Comparison of ENCODE assay signal across 9 cellular contexts in the genomic region with DNA sequence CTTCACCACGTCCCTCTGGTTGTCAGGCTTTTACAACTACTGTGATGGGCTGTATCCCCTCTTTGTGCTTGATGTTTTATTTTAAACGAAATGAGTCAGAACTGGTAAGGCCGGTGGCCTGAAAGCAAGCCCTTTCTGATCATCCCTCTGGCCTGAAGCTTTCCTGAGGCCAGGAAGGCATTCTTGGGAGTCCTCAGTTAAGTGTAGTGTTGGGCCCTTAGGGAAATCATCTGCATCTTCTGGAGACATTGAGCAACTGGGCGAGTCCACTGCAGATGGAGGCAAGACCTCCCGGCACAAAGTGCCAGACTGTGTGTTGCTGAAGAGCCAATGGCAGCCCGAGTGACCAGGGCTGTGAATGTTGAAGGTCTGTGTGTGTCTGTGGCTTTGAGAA. TPM values are rescaled to one million over a fixed set of nuclear protein-coding genes. Genes with fewer than 3 reads are reported as not detected.
DNase-seq lines count a peak whose midpoint lies in the region; ATAC-seq and TF ChIP-seq lines count a peak whose summit lies in the region.
"Had no signal": no experiment of that assay in that cellular context is flagged by ENCODE, and none has a peak within 500 bp of the region (broad histone marks: within the 10 kb centered on the region; RNA-seq: fewer than 3 reads in every experiment).

No MANE protein-coding gene starts in this region.

- DNase-seq in AG08395 (ENCODE audit: low spot score) (peak; percentile 31), Panc1 (ENCODE audit: low read depth, low spot score) (no peak)
- DNase-seq in effector CD8-positive, alpha-beta T cell (lab: John Stamatoyannopoulos, UW) = no peak
- DNase-seq in activated CD8-positive, alpha-beta T cell treated with anti-CD3 and anti-CD28 coated beads for 36 hours = no peak
- DNase-seq: activated T-cell treated with anti-CD3 and anti-CD28 coated beads, Interleukin-2, amount 50 U/mL, for 1 hour had no signal

- BruUV-seq in Panc1 (replicated peaks; lab: Mats Ljungman, UMichigan) = no TSS peak

- no peaks in the 10 kb centered on the region for H3K36me3 ChIP-seq in Panc1 (ENCODE audit: control insufficient read depth, insufficient read depth, low read length)
- no peaks in the 10 kb centered on the region for H3K36me3 ChIP-seq in gastroesophageal sphincter

- H3K9me3 Mint-ChIP-seq in nephron = peaks cover 11% of the 10 kb centered on the region
- H3K9me3 Mint-ChIP-seq in activated CD8-positive, alpha-beta T cell treated with anti-CD3 and anti-CD28 coated beads for 36 hours = peaks cover 12% of the 10 kb centered on the region

- H3K4me3 Mint-ChIP-seq in nephron = peak overlapping the region; percentile 31 to 48 (median 43)
- H3K4me3 Mint-ChIP-seq in activated CD8-positive, alpha-beta T cell treated with anti-CD3 and anti-CD28 coated beads for 36 hours = no peak overlapping the region

- intact Hi-C loops in Panc1 (cut with micrococcal nuclease; ENCODE audit: unreplicated experiment) = no loop called here
- intact Hi-C loops in activated CD8-positive, alpha-beta T cell treated with anti-CD3 and anti-CD28 coated beads for 36 hours (cut with micrococcal nuclease) = no loop called here

- CTCF ChIA-PET in Panc1 (lab: Charles Lee) = no interaction called here
- CTCF ChIA-PET in activated CD8-positive, alpha-beta T cell treated with anti-CD3 and anti-CD28 coated beads for 36 hours (lab: Charles Lee) = no interaction called here

- no peaks in the 10 kb centered on the region for H3K36me3 Mint-ChIP-seq in nephron (ENCODE audit: low read depth)
- H3K36me3 Mint-ChIP-seq in activated CD8-positive, alpha-beta T cell treated with anti-CD3 and anti-CD28 coated beads for 36 hours (ENCODE audit: low read depth) = no peaks in the 10 kb centered on the region

- TF ChIP-seq CTCF in Panc1 (IDR thresholded peaks at IDR 0.05) (no peak), gastroesophageal sphincter (IDR thresholded peaks at IDR 0.05) (no peak), nephron (IDR thresholded peaks at IDR 0.05; ENCODE audit: unreplicated experiment in 3 of 3) (no peak)
- TF ChIP-seq CTCF in activated CD8-positive, alpha-beta T cell treated with anti-CD3 and anti-CD28 coated beads for 36 hours (IDR thresholded peaks at IDR 0.05) = no peak

- in situ Hi-C loops in Panc1 (cut with HindIII; ENCODE audit: low pct_unique_long_range_greater_than_20kb, low sequenced_read_pairs) = no loop called here

- H3K4me3 ChIP-seq in Panc1 (ENCODE audit: low read depth in 2 of 2, low read length in 2 of 2) (no peak overlapping the region), gastroesophageal sphincter (peak overlapping the region in 1 of 2 donors; percentile 50)

- no peak overlapping the region for H3K27ac ChIP-seq in Panc1 (ENCODE audit: low read length)
- peak overlapping the region in 1 of 4 donors; percentile 64 for H3K27ac ChIP-seq in gastroesophageal sphincter

- H3K9me3 ChIP-seq in Panc1 (ENCODE audit: control insufficient read depth, insufficient read depth, low read depth, low read length) (no peaks in the 10 kb centered on the region; the same call in 1 of the 2 replicates), gastroesophageal sphincter (peaks cover 0 to under 1% (median 0%) of the 10 kb centered on the region in 3 donors)

- no peaks in the 10 kb centered on the region for H3K4me1 ChIP-seq in Panc1 (ENCODE audit: control insufficient read depth, insufficient read depth, low read length)
- H3K4me1 ChIP-seq in gastroesophageal sphincter = peaks cover 0 to 19% (median 8%) of the 10 kb centered on the region in 3 donors

- TF ChIP-seq EP300 in gastroesophageal sphincter (IDR thresholded peaks at IDR 0.05) = no peak

- peak overlapping the region; percentile 7 to 32 (median 30) for H3K27ac Mint-ChIP-seq in nephron
- H3K27ac Mint-ChIP-seq in activated CD8-positive, alpha-beta T cell treated with anti-CD3 and anti-CD28 coated beads for 36 hours = no peak overlapping the region

- peaks cover 46% of the 10 kb centered on the region for H3K4me1 Mint-ChIP-seq in nephron
- no peaks in the 10 kb centered on the region for H3K4me1 Mint-ChIP-seq in activated CD8-positive, alpha-beta T cell treated with anti-CD3 and anti-CD28 coated beads for 36 hours (ENCODE audit: low read depth)

- peak; percentile 43; the same call in 1 of the 2 replicates for ATAC-seq in Panc1
- peak; percentile 75 for ATAC-seq in gastroesophageal sphincter
- no peak for ATAC-seq in HG02759 (IDR thresholded peaks at IDR 0.05; ENCODE audit: unreplicated experiment)
- ATAC-seq in HG02840 (IDR thresholded peaks at IDR 0.05; ENCODE audit: low FRiP score, unreplicated experiment) = no peak
- no peak for ATAC-seq in activated CD8-positive, alpha-beta T cell treated with anti-CD3 and anti-CD28 coated beads for 36 hours

- H3K27me3 ChIP-seq in Panc1 (ENCODE audit: control insufficient read depth, insufficient read depth, low read length) = no peaks in the 10 kb centered on the region; the same call in 1 of the 2 replicates
- H3K27me3 ChIP-seq in gastroesophageal sphincter = peaks cover 23% of the 10 kb centered on the region

- POLR2A ChIA-PET in Panc1 (lab: Charles Lee) = no interaction called here
- POLR2A ChIA-PET in activated CD8-positive, alpha-beta T cell treated with anti-CD3 and anti-CD28 coated beads for 36 hours (lab: Charles Lee) = interaction anchor here (0.6 kb wide), 1 partner anchor 12 kb away, joined by 4 read pairs; no protein-coding TSS in a partner anchor

- 78% methylated on average over 2 of the region's 6 CpGs; no CpG with 5 or more reads in 1 of the 2 donors for WGBS in gastroesophageal sphincter (ENCODE audit: low coverage in 1 of 2), 2 donors

- no peak for TF ChIP-seq POLR2A in gastroesophageal sphincter (IDR thresholded peaks at IDR 0.05)

- H3K27me3 Mint-ChIP-seq in nephron (ENCODE audit: low read depth) = peaks cover 66% of the 10 kb centered on the region
- peaks cover 64% of the 10 kb centered on the region for H3K27me3 Mint-ChIP-seq in activated CD8-positive, alpha-beta T cell treated with anti-CD3 and anti-CD28 coated beads for 36 hours

RNA-seq across cellular contexts. Expression of a gene that starts 33.0 kb away (rescaled TPM):
- total RNA-seq in Panc1 (2021; ENCODE audit: unreplicated experiment) (146 TPM), gastroesophageal sphincter (100 to 1,000 TPM in 3 of 4 donors, 10 to 100 TPM in 1; 93.2 to 226 (median 153) TPM)
- polyA plus RNA-seq in Panc1 (2012; ENCODE audit: insufficient read length) = 73.2 TPM
- not detected for total RNA-seq in activated CD8-positive, alpha-beta T cell treated with anti-CD3 and anti-CD28 coated beads for 36 hours

Comparison
In these comparisons a context has a peak if more than half of its experiments do, and no peak if none do; other contexts are left out.
1. ATAC-seq: peak in Panc1 (single experiment) and gastroesophageal sphincter (single experiment); none in HG02759 (single experiment), HG02840 (single experiment) and activated CD8-positive, alpha-beta T cell treated with anti-CD3 and anti-CD28 coated beads for 36 hours (single experiment).
2. RNA of a gene that starts 33.0 kb away (total RNA-seq): 93.2 to 226 TPM in gastroesophageal sphincter and 146 TPM in Panc1 (single experiment); not detected in activated CD8-positive, alpha-beta T cell treated with anti-CD3 and anti-CD28 coated beads for 36 hours; every median in the first group is over 10 times any median in the second.